ENCODE assay signal across 9 cellular contexts in genomic region chr12:122081697-122082221, GRCh38. TPM values are rescaled to one million over a fixed set of nuclear protein-coding genes. Genes with fewer than 3 reads are reported as not detected.
A peak's percentile ranks its signal among the peaks of the same experiment; 100 is the strongest.
DNase-seq lines count a peak whose midpoint lies in the region; ATAC-seq, FAIRE-seq and TF ChIP-seq lines count a peak whose summit lies in the region.
"Had no signal": no experiment of that assay in that cellular context is flagged by ENCODE, and none has a peak within 500 bp of the region (broad histone marks: within the 10 kb centered on the region; RNA-seq: fewer than 3 reads in every experiment).

No MANE protein-coding gene starts in this region.

- no peaks in the 10 kb centered on the region for H4K20me1 ChIP-seq in endothelial cell of umbilical vein (replicated peaks; ENCODE audit: control insufficient read depth, extremely low read depth, insufficient read depth, low read length)

- POLR2A ChIA-PET in endothelial cell of umbilical vein (lab: Charles Lee): interaction anchor here (1.3 to 2.3 kb wide), 2 partner anchors 19 to 39 kb away, joined by 4 to 12 read pairs; no protein-coding TSS in a partner anchor

- peak overlapping the region; percentile 75 to 88 for H3K27ac Mint-ChIP-seq in natural killer cell treated with Interleukin-12 subunit alpha and Interleukin-12 subunit beta and Interleukin-15 and Interleukin-18, amount 100 ng/mL, for 72 hours

- dilution Hi-C loops in endothelial cell of umbilical vein (cut with MboI; ENCODE audit: extremely low pct_ligation_motif_present, low sequenced_read_pairs): no loop called here

- H3K4me3 Mint-ChIP-seq in natural killer cell treated with Interleukin-12 subunit alpha and Interleukin-12 subunit beta and Interleukin-15 and Interleukin-18, amount 100 ng/mL, for 72 hours: peak overlapping the region; percentile 97

- no peak for TF ChIP-seq POLR2A in endothelial cell of umbilical vein (IDR thresholded peaks at IDR 0.05; ENCODE audit: low read depth, low read length)

- no peaks in the 10 kb centered on the region for H3K36me3 Mint-ChIP-seq in natural killer cell treated with Interleukin-12 subunit alpha and Interleukin-12 subunit beta and Interleukin-15 and Interleukin-18, amount 100 ng/mL, for 72 hours

- H3K79me2 ChIP-seq in endothelial cell of umbilical vein (ENCODE audit: control insufficient read depth, insufficient read depth, low read length): peaks cover 68% of the 10 kb centered on the region

- peaks cover 56 to 61% of the 10 kb centered on the region in 2 donors for H3K4me1 Mint-ChIP-seq in natural killer cell treated with Interleukin-12 subunit alpha and Interleukin-12 subunit beta and Interleukin-15 and Interleukin-18, amount 100 ng/mL, for 72 hours (ENCODE audit: low read depth in 2 of 2)

- peaks cover 36% of the 10 kb centered on the region for H3K4me1 ChIP-seq in endothelial cell of umbilical vein (ENCODE audit: control insufficient read depth, extremely low read depth, insufficient read depth, low read length)

- H3K9me3 Mint-ChIP-seq in natural killer cell treated with Interleukin-12 subunit alpha and Interleukin-12 subunit beta and Interleukin-15 and Interleukin-18, amount 100 ng/mL, for 72 hours: no peaks in the 10 kb centered on the region

- no TSS peak for BruUV-seq in endothelial cell of umbilical vein (replicated peaks; lab: Mats Ljungman, UMichigan)

- CTCF ChIA-PET in endothelial cell of umbilical vein (lab: Charles Lee): interaction anchor here (0.6 to 3.9 kb wide), 8 partner anchors 15 to 165 kb away, joined by 3 to 42 read pairs (median 10); no protein-coding TSS in a partner anchor

- no peaks in the 10 kb centered on the region for H3K27me3 Mint-ChIP-seq in natural killer cell treated with Interleukin-12 subunit alpha and Interleukin-12 subunit beta and Interleukin-15 and Interleukin-18, amount 100 ng/mL, for 72 hours

- H3K27ac ChIP-seq in endothelial cell of umbilical vein (ENCODE audit: insufficient read depth, low read depth, low read length): peak overlapping the region; percentile 76

- H3K4me2 ChIP-seq in endothelial cell of umbilical vein (ENCODE audit: insufficient read depth, low read length): peak overlapping the region; percentile 85

- peak overlapping the region in 2 of 3 experiments; percentile 44 to 76 for H3K4me3 ChIP-seq in endothelial cell of umbilical vein (replicated peaks in 1 of 3; ENCODE audit: insufficient read depth in 1 of 3, low read depth in 1 of 3, low read length in 3 of 3)

- no peak overlapping the region for H2AFZ ChIP-seq in endothelial cell of umbilical vein (ENCODE audit: low read depth, low read length)

- H3K36me3 ChIP-seq in endothelial cell of umbilical vein (ENCODE audit: control insufficient read depth in 2 of 2, extremely low read depth in 1 of 2, insufficient read depth in 2 of 2, low read length in 2 of 2): peaks cover 2 to 10% of the 10 kb centered on the region in 2 experiments

- no peak for TF ChIP-seq CTCF in endothelial cell of umbilical vein (IDR thresholded peaks at IDR 0.05; ENCODE audit: extremely low read depth in 1 of 2, insufficient read depth in 1 of 2, low read depth in 1 of 2, low read length in 2 of 2)

- FAIRE-seq in endothelial cell of umbilical vein (lab: Jason Lieb, UNC): peak; percentile 91
- FAIRE-seq: colon had no signal

- no peaks in the 10 kb centered on the region for H3K9me3 ChIP-seq in endothelial cell of umbilical vein (replicated peaks; ENCODE audit: control insufficient read depth, insufficient read depth, low read length)

- DNase-seq in activated CD4-positive, alpha-beta T cell treated with anti-CD3 and anti-CD28 coated beads, Interleukin-2, amount 50 U/mL, for 1 hour: peak; percentile 30
- no peak for DNase-seq in activated CD4-positive, alpha-beta T cell treated with anti-CD3 and anti-CD28 coated beads, Interleukin-2, amount 50 U/mL, for 48 hours
- DNase-seq in T follicular helper cell (ENCODE audit: low read depth) (peak; percentile 32), endothelial cell of umbilical vein (ENCODE audit: low read depth, low spot score) (peak; percentile 61), NCI-H146 (lab: John Stamatoyannopoulos, UW) (no peak), NCI-H1436 treated with DMSO at 0.1 percent for 48 hours (lab: John Stamatoyannopoulos, UW) (no peak)
- DNase-seq in natural killer cell treated with Interleukin-12 subunit alpha and Interleukin-12 subunit beta and Interleukin-15 and Interleukin-18, amount 100 ng/mL, for 72 hours (ENCODE audit: low spot score): no peak

- no peaks in the 10 kb centered on the region for H3K9me1 ChIP-seq in endothelial cell of umbilical vein (replicated peaks; ENCODE audit: control insufficient read depth, extremely low read depth, insufficient read depth, low read length)

- intact Hi-C loops in endothelial cell of umbilical vein (cut with micrococcal nuclease): no loop called here

- peak overlapping the region; percentile 60 for H3K9ac ChIP-seq in endothelial cell of umbilical vein (replicated peaks; ENCODE audit: extremely low read depth, insufficient read depth, low read length)

- no peaks in the 10 kb centered on the region for H3K27me3 ChIP-seq in endothelial cell of umbilical vein (ENCODE audit: control insufficient read depth in 2 of 2, insufficient read depth in 2 of 2, low read length in 2 of 2)

- peak; percentile 42 for ATAC-seq in HG03066 (IDR thresholded peaks at IDR 0.05; ENCODE audit: low read depth, unreplicated experiment)
- ATAC-seq in natural killer cell treated with Interleukin-12 subunit alpha and Interleukin-12 subunit beta and Interleukin-15 and Interleukin-18, amount 100 ng/mL, for 72 hours: peak in 1 of 2 donors; percentile 41

TF ChIP-seq in endothelial cell of umbilical vein, 7 proteins besides CTCF, POLR2A, EP300 and RAD21:
- no peak for TF ChIP-seq MAX (IDR thresholded peaks at IDR 0.05; ENCODE audit: insufficient read depth, insufficient read length)
- TF ChIP-seq MYC (IDR thresholded peaks at IDR 0.05; ENCODE audit: low read depth, low read length): no peak
- TF ChIP-seq GATA2 (IDR thresholded peaks at IDR 0.05; ENCODE audit: insufficient read depth, insufficient read length, low read depth, low read length): no peak
- TF ChIP-seq JUN (IDR thresholded peaks at IDR 0.05; ENCODE audit: borderline replicate concordance, insufficient read depth, insufficient read length, low read depth): no peak
- no peak for TF ChIP-seq POLR2AphosphoS5 (IDR thresholded peaks at IDR 0.05; ENCODE audit: insufficient read depth, low read depth, low read length)

RNA-seq across cellular contexts. Expression of gene MLXIP, which starts 3.2 kb away (rescaled TPM):
- total RNA-seq in endothelial cell of umbilical vein: 65.5 and 72.5 TPM in 2 replicates
- polyA plus RNA-seq in endothelial cell of umbilical vein: 22.0 and 37.6 TPM in 2 replicates
- 17.9 and 18.2 TPM in 2 replicates for polyA plus RNA-seq in endothelial cell of umbilical vein (2011; cell fraction: cytosol; rRNA removed)
- polyA plus RNA-seq in endothelial cell of umbilical vein (2011; cell fraction: nucleus; rRNA removed): 60.6 and 101 TPM in 2 replicates
- 43.7 and 45.8 TPM in 2 replicates for polyA plus RNA-seq in endothelial cell of umbilical vein (2012)
- 26.9 and 34.4 TPM in 2 replicates for polyA minus RNA-seq in endothelial cell of umbilical vein
- 26.7 TPM for polyA minus RNA-seq in endothelial cell of umbilical vein (2011; cell fraction: cytosol; rRNA and poly(A)+ RNA removed)
- polyA minus RNA-seq in endothelial cell of umbilical vein (2011; cell fraction: nucleus; rRNA and poly(A)+ RNA removed): 31.4 and 46.2 TPM in 2 replicates
- 10 to 100 TPM; 28.4 to 48.6 TPM for total RNA-seq in natural killer cell treated with Interleukin-12 subunit alpha and Interleukin-12 subunit beta and Interleukin-15 and Interleukin-18, amount 100 ng/mL, for 72 hours

Comparison
In these comparisons a context has a peak if more than half of its experiments do, and no peak if none do; other contexts are left out.
1. DNase-seq: peak in activated CD4-positive, alpha-beta T cell treated with anti-CD3 and anti-CD28 coated beads, Interleukin-2, amount 50 U/mL, for 1 hour (single experiment), T follicular helper cell (single experiment) and endothelial cell of umbilical vein (single experiment); none in activated CD4-positive, alpha-beta T cell treated with anti-CD3 and anti-CD28 coated beads, Interleukin-2, amount 50 U/mL, for 48 hours (0 of 2), natural killer cell treated with Interleukin-12 subunit alpha and Interleukin-12 subunit beta and Interleukin-15 and Interleukin-18, amount 100 ng/mL, for 72 hours (single experiment), NCI-H146 (single experiment) and NCI-H1436 treated with DMSO at 0.1 percent for 48 hours (single experiment).